Comparison of ENCODE assay signal across 16 cellular contexts in genomic region chr12:132030367-132031038, GRCh38.
DNase-seq lines count a peak whose midpoint lies in the region; ATAC-seq, FAIRE-seq and TF ChIP-seq lines count a peak whose summit lies in the region.
"Had no signal": no experiment of that assay in that cellular context is flagged by ENCODE, and none has a peak within 500 bp of the region (broad histone marks: within the 10 kb centered on the region; RNA-seq: fewer than 3 reads in every experiment).

No MANE protein-coding gene starts in this region.

- FAIRE-seq in GM19239 (lab: Jason Lieb, UNC) (peak; percentile 14), frontal cortex (lab: Jason Lieb, UNC) (no peak)

- no peak for TF ChIP-seq CTCF in osteoblast (IDR thresholded peaks at IDR 0.05; ENCODE audit: extremely low read depth, low read depth, low read length)

- no peaks in the 10 kb centered on the region for H3K4me1 ChIP-seq in osteoblast (ENCODE audit: insufficient read depth, low read length)

- H2AFZ ChIP-seq in osteoblast (ENCODE audit: low read length): no peak overlapping the region

- H3K36me3 ChIP-seq in osteoblast (ENCODE audit: insufficient read depth, low read length): peaks cover 69% of the 10 kb centered on the region

- ATAC-seq in activated CD4-positive, CD25-positive, alpha-beta regulatory T cell treated with anti-CD3 and anti-CD28 coated beads, Interleukin-2, amount 50 U/mL, for 24 hours: no peak
- ATAC-seq in left lobe of liver: no peak
- ATAC-seq in GM19324 (IDR thresholded peaks at IDR 0.05; ENCODE audit: low FRiP score, unreplicated experiment): no peak
- ATAC-seq: natural killer cell had no signal

- no peaks in the 10 kb centered on the region for H4K20me1 ChIP-seq in osteoblast (ENCODE audit: insufficient read depth, low read length)

- H3K4me3 ChIP-seq in osteoblast (ENCODE audit: insufficient read depth, low read length): no peak overlapping the region

- no peak overlapping the region for H3K4me2 ChIP-seq in osteoblast (ENCODE audit: insufficient read depth, low read length)
- H3K4me2 ChIP-seq: SK-N-SH had no signal

- H3K9me3 ChIP-seq in osteoblast (ENCODE audit: low read depth, low read length): no peaks in the 10 kb centered on the region
- H3K9me3 ChIP-seq: SK-N-SH had no signal

- H3K79me2 ChIP-seq in osteoblast (ENCODE audit: insufficient read depth, low read length): peaks cover 3% of the 10 kb centered on the region

- DNase-seq in GM19239 (ENCODE audit: insufficient read length, low spot score) (no peak), frontal cortex (ENCODE audit: low spot score in 2 of 2) (peak; percentile 53 to 72), osteoblast (ENCODE audit: insufficient read length, low spot score, missing footprints) (peak; percentile 71), A172 (ENCODE audit: low spot score) (no peak), left lobe of liver (ENCODE audit: low spot score) (no peak)
- DNase-seq: activated naive CD4-positive, alpha-beta T cell treated with anti-CD3 and anti-CD28 coated beads for 36 hours; effector CD8-positive, alpha-beta T cell; immature natural killer cell; MV-4-11; natural killer cell; NCI-H526 treated with DMSO at 0.1 percent for 48 hours; SK-N-SH had no signal

- peak overlapping the region; percentile 91 for H3K27ac ChIP-seq in angular gyrus (ENCODE audit: low read depth, low read length)
- no peak overlapping the region for H3K27ac ChIP-seq in osteoblast (ENCODE audit: low read depth, low read length)
- H3K27ac ChIP-seq: C4-2B had no signal

- H3K27me3 ChIP-seq in osteoblast (ENCODE audit: insufficient read depth, low read length): no peaks in the 10 kb centered on the region

Comparison
In these comparisons a context has a peak if more than half of its experiments do, and no peak if none do; other contexts are left out.
1. DNase-seq: peak in frontal cortex (2 of 2) and osteoblast (single experiment); none in GM19239 (single experiment), A172 (single experiment) and left lobe of liver (single experiment).